Comparison of ENCODE assay signal across 21 cellular contexts in the genomic region with DNA sequence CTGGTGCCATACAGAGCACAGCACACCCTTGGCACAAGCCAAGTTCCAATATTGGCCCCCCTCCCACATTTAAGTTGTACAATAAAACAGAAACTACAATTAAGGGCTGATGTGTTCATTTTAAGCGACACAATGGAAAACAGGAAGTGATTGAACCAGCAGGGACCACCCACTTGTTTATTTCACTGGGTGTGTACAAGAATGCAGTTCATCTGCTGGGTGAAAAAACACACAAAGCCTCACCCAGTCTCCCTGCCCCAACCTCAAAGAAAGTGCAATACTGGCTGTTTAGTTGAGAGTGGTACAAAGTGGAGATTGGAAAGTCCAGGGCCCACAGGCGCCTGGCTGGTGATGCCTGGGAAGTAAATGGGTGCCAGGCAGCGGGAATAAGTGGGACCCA.
"Had no signal": no experiment of that assay in that cellular context is flagged by ENCODE, and none has a peak within 500 bp of the region (broad histone marks: within the 10 kb centered on the region; RNA-seq: fewer than 3 reads in every experiment).

No MANE protein-coding gene starts in this region.

- H3K27me3 ChIP-seq: colonic mucosa, right atrium auricular region, thyroid gland, vagina had no signal

- H3K4me1 ChIP-seq: colonic mucosa, foreskin keratinocyte, upper lobe of right lung had no signal

- H3K9me3 Mint-ChIP-seq: naive B cell, nephron progenitor cell had no signal

- H3K4me3 ChIP-seq: colonic mucosa, hepatocyte, lung, right atrium auricular region, thyroid gland, upper lobe of right lung, vagina had no signal

- ATAC-seq: foreskin keratinocyte, left colon, left ventricle myocardium superior had no signal

- H3K36me3 Mint-ChIP-seq: naive B cell had no signal

- H3K27ac Mint-ChIP-seq: naive B cell, nephron progenitor cell had no signal

- DNase-seq: colonic mucosa; dermis blood vessel endothelial cell; erythroblast; foreskin keratinocyte; head of caudate nucleus; kidney; left colon; left ventricle myocardium superior; mesenchymal stem cell; naive B cell; nephron progenitor cell; small intestine; stimulated activated CD4-positive, alpha-beta T cell treated with anti-CD3 and anti-CD28 coated beads, Interleukin-12 subunit alpha, Interleukin-12 subunit beta, amount 100 ng/mL, for 4 hours; stimulated activated naive CD4-positive, alpha-beta T cell; thyroid gland; upper lobe of right lung had no signal

- H3K36me3 ChIP-seq: colonic mucosa, neutrophil, right atrium auricular region, thyroid gland, upper lobe of right lung, vagina had no signal

- H3K27ac ChIP-seq: colonic mucosa, foreskin keratinocyte, hepatocyte, neutrophil, right atrium auricular region, thyroid gland, upper lobe of right lung, vagina had no signal

- H3K9me3 ChIP-seq: colonic mucosa, neutrophil, right atrium auricular region, thyroid gland, upper lobe of right lung, vagina had no signal

- H3K4me3 Mint-ChIP-seq: naive B cell, nephron progenitor cell had no signal
